ENCODE assay signal across 12 cellular contexts in genomic region chr1:44792736-44793502, GRCh38. TPM values are rescaled to one million over a fixed set of nuclear protein-coding genes. Genes with fewer than 3 reads are reported as not detected.
DNase-seq lines count a peak whose midpoint lies in the region; ATAC-seq, FAIRE-seq and TF ChIP-seq lines count a peak whose summit lies in the region.
"Had no signal": no experiment of that assay in that cellular context is flagged by ENCODE, and none has a peak within 500 bp of the region (broad histone marks: within the 10 kb centered on the region; RNA-seq: fewer than 3 reads in every experiment).

No MANE protein-coding gene starts in this region.

- peaks cover 14 to 31% of the 10 kb centered on the region in 2 experiments; a peak in 3 of 4 replicates for H3K4me1 ChIP-seq in HCT116 (ENCODE audit: control insufficient read depth in 1 of 2, insufficient read depth in 2 of 2, low read length in 2 of 2)
- peaks cover 16 to 20% of the 10 kb centered on the region in 2 experiments; a peak in 4 of 5 replicates for H3K4me1 ChIP-seq in K562 (replicated peaks in 1 of 2; ENCODE audit: control insufficient read depth in 2 of 2, insufficient read depth in 2 of 2, low read length in 2 of 2)
- peaks cover 5% of the 10 kb centered on the region for H3K4me1 ChIP-seq in osteoblast (ENCODE audit: insufficient read depth, low read length)
- no peaks in the 10 kb centered on the region for H3K4me1 ChIP-seq in stomach

- in situ Hi-C loops in K562 (cut with MboI) = loop anchor here (5.0 to 10.0 kb wide), 2 partner anchors 219 to 512 kb away; partner anchors contain the start of genes HECTD3 and UROD

- no peak overlapping the region for H2AFZ ChIP-seq in HCT116 (ENCODE audit: low read depth, low read length, poor library complexity, severe bottlenecking)
- peak overlapping the region; percentile 56 for H2AFZ ChIP-seq in K562 (ENCODE audit: low read depth, low read length)
- H2AFZ ChIP-seq in osteoblast (ENCODE audit: low read length) = no peak overlapping the region

- no peak for TF ChIP-seq RAD21 in HCT116 (IDR thresholded peaks at IDR 0.05; ENCODE audit: low read depth)
- TF ChIP-seq RAD21 in K562 (CRISPR knock-in tag; conservative IDR thresholded peaks at IDR 0.05 in 1 of 2, IDR thresholded peaks at IDR 0.05 in 1 of 2) = no peak

- DNase-seq in HCT116 (ENCODE audit: low read depth, low spot score) = no peak
- DNase-seq in K562 (ENCODE audit: extremely low read depth in 1 of 4, low spot score in 3 of 4) = no peak
- DNase-seq in osteoblast (ENCODE audit: insufficient read length, low spot score, missing footprints) = peak; percentile 46
- no peak for DNase-seq in SW480 (ENCODE audit: low spot score)
- DNase-seq in stomach = no peak
- DNase-seq in NCI-H187 treated with DMSO at 0.1 percent for 48 hours (lab: John Stamatoyannopoulos, UW) = no peak
- DNase-seq in NCI-H2081 (lab: John Stamatoyannopoulos, UW) = no peak
- DNase-seq: NCI-H187 had no signal

- POLR2A ChIA-PET in HCT116 (lab: Charles Lee) = interaction anchor here (0.7 to 2.9 kb wide), 13 partner anchors 10 to 219 kb away, joined by 3 to 51 read pairs (median 6); partner anchors contain the start of genes BTBD19, DYNLT4, HECTD3 and RNU5D-1
- POLR2A ChIA-PET in K562 (lab: Yijun Ruan, JAX) = interaction anchor here (0.6 to 12.0 kb wide), 16 partner anchors 11 to 548 kb away, joined by 3 to 253 read pairs (median 4); partner anchors contain the start of genes BTBD19, HECTD3 and RPS8

- peak overlapping the region; percentile 58 for H3K27ac ChIP-seq in 22Rv1
- H3K27ac ChIP-seq in HCT116 (ENCODE audit: low read depth, low read length) = peak overlapping the region; percentile 58
- no peak overlapping the region for H3K27ac ChIP-seq in K562 (ENCODE audit: extremely low read depth, low read depth, low read length)
- no peak overlapping the region for H3K27ac ChIP-seq in osteoblast (ENCODE audit: low read depth, low read length)
- H3K27ac ChIP-seq in stomach = no peak overlapping the region

- H3K27me3 ChIP-seq in HCT116 (ENCODE audit: insufficient read depth, low read length) = no peaks in the 10 kb centered on the region
- no peaks in the 10 kb centered on the region for H3K27me3 ChIP-seq in K562 (ENCODE audit: control insufficient read depth in 2 of 2, insufficient read depth in 2 of 2, low read length in 2 of 2)
- H3K27me3 ChIP-seq in osteoblast (ENCODE audit: insufficient read depth, low read length) = no peaks in the 10 kb centered on the region
- H3K27me3 ChIP-seq in stomach = no peaks in the 10 kb centered on the region
- H3K27me3 ChIP-seq: body of pancreas had no signal

- no peaks in the 10 kb centered on the region for H4K20me1 ChIP-seq in HCT116 (ENCODE audit: insufficient read depth)
- no peaks in the 10 kb centered on the region for H4K20me1 ChIP-seq in K562 (replicated peaks; ENCODE audit: control insufficient read depth, insufficient read depth, low read length)
- H4K20me1 ChIP-seq in osteoblast (ENCODE audit: insufficient read depth, low read length) = no peaks in the 10 kb centered on the region

- H3K9me2 ChIP-seq in HCT116 (ENCODE audit: insufficient read depth) = no peaks in the 10 kb centered on the region

- CTCF ChIA-PET in HCT116 (lab: Charles Lee) (interaction anchor here (1.0 to 2.2 kb wide), 5 partner anchors 12 to 510 kb away, joined by 4 to 16 read pairs (median 6); partner anchors contain the start of genes BTBD19, HECTD3, RNU5D-1 and UROD), K562 (lab: Yijun Ruan, JAX; ENCODE audit: low intra/inter-chr PET ratio) (interaction anchor here (0.6 kb wide), 1 partner anchor 507 kb away, joined by 3 read pairs; no protein-coding TSS in a partner anchor)

- H3K9me3 ChIP-seq in HCT116 (ENCODE audit: control insufficient read depth in 1 of 2, insufficient read depth in 1 of 2, low read depth in 1 of 2, low read length in 2 of 2) (no peaks in the 10 kb centered on the region), K562 (replicated peaks; ENCODE audit: control insufficient read depth, insufficient read depth, low read depth, low read length) (no peaks in the 10 kb centered on the region), osteoblast (ENCODE audit: low read depth, low read length) (no peaks in the 10 kb centered on the region), stomach (no peaks in the 10 kb centered on the region)
- H3K9me3 ChIP-seq: body of pancreas had no signal

- no peak for TF ChIP-seq EP300 in K562 (IDR thresholded peaks at IDR 0.05; ENCODE audit: low read length)
- no peak for TF ChIP-seq EP300 in stomach (IDR thresholded peaks at IDR 0.05)

- RAD21 ChIA-PET in HCT116 (lab: Charles Lee; ENCODE audit: low non-redundant PET in 1 of 2, low total read pairs in 2 of 2, uncharacterized antibody in 2 of 2, unreplicated experiment in 2 of 2) = interaction anchor here (0.7 to 1.3 kb wide), 4 partner anchors 12 to 219 kb away, joined by 3 to 4 read pairs (median 4); partner anchors contain the start of gene UROD (in 1 of the 2)

- H3K36me3 ChIP-seq in HCT116 (ENCODE audit: control insufficient read depth in 1 of 2, insufficient read depth in 2 of 2, low read length in 2 of 2) = no peaks in the 10 kb centered on the region
- H3K36me3 ChIP-seq in K562 (ENCODE audit: control insufficient read depth, insufficient read depth, low read length) = no peaks in the 10 kb centered on the region
- H3K36me3 ChIP-seq in osteoblast (ENCODE audit: insufficient read depth, low read length) = no peaks in the 10 kb centered on the region
- H3K36me3 ChIP-seq in stomach = no peaks in the 10 kb centered on the region

- BruUV-seq in HCT116 (replicated peaks; lab: Mats Ljungman, UMichigan) (TSS peak; percentile 92), K562 (replicated peaks; lab: Mats Ljungman, UMichigan) (no TSS peak)

- no peaks in the 10 kb centered on the region for H3K79me2 ChIP-seq in HCT116 (ENCODE audit: insufficient read depth, low read length)
- no peaks in the 10 kb centered on the region for H3K79me2 ChIP-seq in K562 (ENCODE audit: control insufficient read depth, insufficient read depth, low read length)
- H3K79me2 ChIP-seq in osteoblast (ENCODE audit: insufficient read depth, low read length) = no peaks in the 10 kb centered on the region

- no peaks in the 10 kb centered on the region for H3K9me1 ChIP-seq in K562 (ENCODE audit: control insufficient read depth, insufficient read depth, low read length)

- 62% methylated on average over 9 of the region's 9 CpGs for WGBS in K562 (ENCODE audit: insufficient coverage, low coverage, missing lambda C conversion rate)
- WGBS in stomach, 5 donors = 81 to 88% (median 85%) methylated on average over 9 of the region's 9 CpGs

- no peak for FAIRE-seq in K562 (lab: Jason Lieb, UNC)

- H3K4me3 ChIP-seq in HCT116 (replicated peaks in 1 of 2; ENCODE audit: low read depth in 1 of 2, low read length in 2 of 2) (peak overlapping the region in 1 of 2 experiments; percentile 8; a peak in 1 of 4 replicates), K562 (no peak overlapping the region), osteoblast (ENCODE audit: insufficient read depth, low read length) (no peak overlapping the region), stomach (no peak overlapping the region)
- H3K4me3 ChIP-seq: body of pancreas had no signal

- H3K9ac ChIP-seq in HCT116 (ENCODE audit: low read length) (peak overlapping the region; percentile 42), K562 (ENCODE audit: insufficient read depth in 1 of 2, low read depth in 2 of 2, low read length in 2 of 2) (peak overlapping the region in 1 of 2 experiments; percentile 7; a peak in 1 of 4 replicates)

- ATAC-seq in HCT116 (no peak), K562 (no peak)

- no peak for TF ChIP-seq POLR2A in HCT116 (IDR thresholded peaks at IDR 0.05; ENCODE audit: borderline replicate concordance, extremely low read depth, insufficient read depth, insufficient read length)
- no peak for TF ChIP-seq POLR2A in K562 (conservative IDR thresholded peaks at IDR 0.05)
- TF ChIP-seq POLR2A in stomach (IDR thresholded peaks at IDR 0.05) = no peak

- intact Hi-C loops in HCT116 (cut with micrococcal nuclease) (loop anchor here (2.0 to 5.0 kb wide), 3 partner anchors 218 to 699 kb away; partner anchors contain the start of genes HECTD3 and TESK2), K562 (cut with micrococcal nuclease) (loop anchor here (2.0 to 5.0 kb wide), 3 partner anchors 39 to 510 kb away; partner anchors contain the start of genes HECTD3 and UROD), stomach (cut with DNase I; ENCODE audit: low total_unique reads) (loop anchor here (5.0 kb wide), 1 partner anchor 44 kb away; no protein-coding TSS in a partner anchor)

- H3K4me2 ChIP-seq in HCT116 (ENCODE audit: low read length) = peak overlapping the region; percentile 69
- 0 out of 2 replicates have a peak overlapping the region, but pooled peaks have one; percentile 5 for H3K4me2 ChIP-seq in K562 (ENCODE audit: insufficient read depth, low read length)
- no peak overlapping the region for H3K4me2 ChIP-seq in osteoblast (ENCODE audit: insufficient read depth, low read length)

- TF ChIP-seq CTCF in 22Rv1 (IDR thresholded peaks at IDR 0.05) (no peak), HCT116 (IDR thresholded peaks at IDR 0.05 in 2 of 3, conservative IDR thresholded peaks at IDR 0.05 in 1 of 3; ENCODE audit: borderline replicate concordance in 1 of 3, insufficient read depth in 1 of 3, low read depth in 2 of 3, low read length in 2 of 3) (no peak), K562 (IDR thresholded peaks at IDR 0.05 in 2 of 3, conservative IDR thresholded peaks at IDR 0.05 in 1 of 3; ENCODE audit: insufficient read depth in 2 of 3, low read depth in 1 of 3, low read length in 3 of 3) (no peak), osteoblast (IDR thresholded peaks at IDR 0.05; ENCODE audit: extremely low read depth, low read depth, low read length) (no peak), stomach (IDR thresholded peaks at IDR 0.05) (no peak)

RNA-seq across cellular contexts. Expression of gene BEST4, which starts 4.9 kb away (rescaled TPM):
- total RNA-seq in HCT116 (2021; ENCODE audit: unreplicated experiment) = 0.52 TPM
- polyA plus RNA-seq in HCT116 (2012) = 0.26 and 0.35 TPM in 2 replicates
- total RNA-seq in K562 (2011; cell fraction: chromatin; rRNA removed; ENCODE audit: low replicate concordance) = 0.23 TPM in 1 of 2 replicates, not detected in the other
- not detected in 2 replicates for total RNA-seq in K562 (2011; cell fraction: nucleolus; rRNA removed)
- total RNA-seq in K562 (2011; cell fraction: nucleoplasm; rRNA removed) = 0.38 TPM in 1 of 2 replicates, not detected in the other
- not detected in 2 replicates for total RNA-seq in K562 (2014; rRNA removed)
- not detected in 2 replicates for total RNA-seq in K562 (2014; rRNA removed; fragmentation: Illumina TruSeq; extraction: Trizol)
- not detected in 2 replicates for total RNA-seq in K562 (2015; rRNA removed; fragmentation: Illumina TruSeq; extraction: Trizol)
- total RNA-seq in K562 (2021) = not detected in 2 replicates
- 0.05 and 0.07 TPM in 2 replicates for polyA plus RNA-seq in K562 (2011; rRNA removed)
- polyA plus RNA-seq in K562 (2011; cell fraction: cytosol; rRNA removed) = 0.07 and 0.13 TPM in 2 replicates
- 0.24 and 0.60 TPM in 2 replicates for polyA plus RNA-seq in K562 (2011; cell fraction: nucleus; rRNA removed)
- 0.04 and 0.06 TPM in 2 replicates for polyA plus RNA-seq in K562 (2012)
- not detected in 2 replicates for polyA plus RNA-seq in K562 (2014; fragmentation: Illumina TruSeq; extraction: Trizol)
- not detected for polyA plus RNA-seq in K562 (2014; fragmentation: Nextera tagmentation; extraction: Ambion mirVana)
- polyA plus RNA-seq in K562 (2014; rRNA removed) = 0.11 TPM in 1 of 2 replicates, not detected in the other
- not detected in 2 replicates for polyA minus RNA-seq in K562 (2011; rRNA and poly(A)+ RNA removed)
- not detected in 2 replicates for polyA minus RNA-seq in K562 (2011; cell fraction: cytosol; rRNA and poly(A)+ RNA removed)
- polyA minus RNA-seq in K562 (2011; cell fraction: nucleus; rRNA and poly(A)+ RNA removed) = not detected in 2 replicates
- total RNA-seq in osteoblast = under 0.01 TPM in 1 of 2 replicates, not detected in the other
- 10 to 100 TPM in 1 of 5 donors, under 1 TPM in 1, not detected in 3; 0.87 to 60.0 TPM for total RNA-seq in stomach
- under 1 TPM in 1 of 3 donors, not detected in 2; 0.35 TPM for polyA plus RNA-seq in stomach
- total RNA-seq: Right ventricle myocardium superior had no signal

RNA-seq across cellular contexts. Expression of gene PLK3, which starts 7.3 kb away (rescaled TPM):
- total RNA-seq in HCT116 (2021; ENCODE audit: unreplicated experiment) = 56.1 TPM
- polyA plus RNA-seq in HCT116 (2012) = 67.3 and 78.0 TPM in 2 replicates
- total RNA-seq in K562 (2011; cell fraction: chromatin; rRNA removed; ENCODE audit: low replicate concordance) = 66.7 and 212 TPM in 2 replicates
- total RNA-seq in K562 (2011; cell fraction: nucleolus; rRNA removed) = 133 and 170 TPM in 2 replicates
- total RNA-seq in K562 (2011; cell fraction: nucleoplasm; rRNA removed) = 70.2 and 84.7 TPM in 2 replicates
- 15.3 and 17.4 TPM in 2 replicates for total RNA-seq in K562 (2014; rRNA removed)
- 5.2 and 6.6 TPM in 2 replicates for total RNA-seq in K562 (2014; rRNA removed; fragmentation: Illumina TruSeq; extraction: Trizol)
- total RNA-seq in K562 (2015; rRNA removed; fragmentation: Illumina TruSeq; extraction: Trizol) = 5.8 and 7.7 TPM in 2 replicates
- total RNA-seq in K562 (2021) = 17.9 and 19.3 TPM in 2 replicates
- 11.0 and 15.5 TPM in 2 replicates for polyA plus RNA-seq in K562 (2011; rRNA removed)
- polyA plus RNA-seq in K562 (2011; cell fraction: cytosol; rRNA removed) = 14.0 and 19.5 TPM in 2 replicates
- 73.9 and 132 TPM in 2 replicates for polyA plus RNA-seq in K562 (2011; cell fraction: nucleus; rRNA removed)
- 10.1 and 18.5 TPM in 2 replicates for polyA plus RNA-seq in K562 (2012)
- 12.2 and 14.0 TPM in 2 replicates for polyA plus RNA-seq in K562 (2014; fragmentation: Illumina TruSeq; extraction: Trizol)
- 1 to 10 TPM in 1 of 2 experiments, under 1 TPM in 1; 0.52 to 1.9 TPM for polyA plus RNA-seq in K562 (2014; fragmentation: Nextera tagmentation; extraction: Ambion mirVana)
- 22.7 and 24.2 TPM in 2 replicates for polyA plus RNA-seq in K562 (2014; rRNA removed)
- 5.5 and 7.4 TPM in 2 replicates for polyA minus RNA-seq in K562 (2011; rRNA and poly(A)+ RNA removed)
- 7.5 and 8.9 TPM in 2 replicates for polyA minus RNA-seq in K562 (2011; cell fraction: cytosol; rRNA and poly(A)+ RNA removed)
- 34.8 and 42.1 TPM in 2 replicates for polyA minus RNA-seq in K562 (2011; cell fraction: nucleus; rRNA and poly(A)+ RNA removed)
- total RNA-seq in osteoblast = 33.7 and 35.1 TPM in 2 replicates
- total RNA-seq in stomach = 10 to 100 TPM in 4 of 5 donors, under 1 TPM in 1; 0.58 to 30.4 (median 24.3) TPM
- polyA plus RNA-seq in stomach = 10 to 100 TPM in 2 of 3 donors, 1 to 10 TPM in 1; 9.5 to 21.2 (median 13.5) TPM

RNA-seq across cellular contexts. Expression of gene DYNLT4, which starts 14.2 kb away (rescaled TPM):
- total RNA-seq in HCT116 (2021; ENCODE audit: unreplicated experiment) = 0.96 TPM
- 2.4 and 3.1 TPM in 2 replicates for polyA plus RNA-seq in HCT116 (2012)
- total RNA-seq in K562 (2011; cell fraction: chromatin; rRNA removed; ENCODE audit: low replicate concordance) = not detected in 2 replicates
- 0.83 and 2.2 TPM in 2 replicates for total RNA-seq in K562 (2011; cell fraction: nucleolus; rRNA removed)
- 0.59 TPM in 1 of 2 replicates, not detected in the other for total RNA-seq in K562 (2011; cell fraction: nucleoplasm; rRNA removed)
- total RNA-seq in K562 (2014; rRNA removed) = 0.73 TPM in 1 of 2 replicates, not detected in the other
- total RNA-seq in K562 (2014; rRNA removed; fragmentation: Illumina TruSeq; extraction: Trizol) = not detected in 2 replicates
- not detected in 2 replicates for total RNA-seq in K562 (2015; rRNA removed; fragmentation: Illumina TruSeq; extraction: Trizol)
- total RNA-seq in K562 (2021) = 0.29 TPM in 1 of 2 replicates, not detected in the other
- polyA plus RNA-seq in K562 (2011; rRNA removed) = 0.11 TPM in 1 of 2 replicates, not detected in the other
- polyA plus RNA-seq in K562 (2011; cell fraction: cytosol; rRNA removed) = 0.13 TPM in 1 of 2 replicates, not detected in the other
- polyA plus RNA-seq in K562 (2011; cell fraction: nucleus; rRNA removed) = 0.38 and 0.57 TPM in 2 replicates
- polyA plus RNA-seq in K562 (2012) = 0.10 and 0.18 TPM in 2 replicates
- not detected in 2 replicates for polyA plus RNA-seq in K562 (2014; fragmentation: Illumina TruSeq; extraction: Trizol)
- not detected for polyA plus RNA-seq in K562 (2014; fragmentation: Nextera tagmentation; extraction: Ambion mirVana)
- not detected in 2 replicates for polyA plus RNA-seq in K562 (2014; rRNA removed)
- polyA minus RNA-seq in K562 (2011; rRNA and poly(A)+ RNA removed) = not detected in 2 replicates
- not detected in 2 replicates for polyA minus RNA-seq in K562 (2011; cell fraction: cytosol; rRNA and poly(A)+ RNA removed)
- polyA minus RNA-seq in K562 (2011; cell fraction: nucleus; rRNA and poly(A)+ RNA removed) = 0.44 and 0.54 TPM in 2 replicates
- 0.29 and 0.36 TPM in 2 replicates for total RNA-seq in osteoblast
- total RNA-seq in stomach = 10 to 100 TPM in 1 of 5 donors, not detected in 4; 25.5 TPM
- polyA plus RNA-seq in stomach = 1 to 10 TPM in 1 of 3 donors, under 1 TPM in 2; 0.38 to 4.4 (median 0.50) TPM
- total RNA-seq: myocyte had no signal

RNA-seq across cellular contexts. Expression of gene BTBD19, which starts 15.4 kb away (rescaled TPM):
- total RNA-seq in HCT116 (2021; ENCODE audit: unreplicated experiment) (11.6 TPM), K562 (2014; rRNA removed) (0.73 and 1.5 TPM in 2 replicates), K562 (2014; rRNA removed; fragmentation: Illumina TruSeq; extraction: Trizol) (0.32 and 0.76 TPM in 2 replicates), K562 (2015; rRNA removed; fragmentation: Illumina TruSeq; extraction: Trizol) (0.41 and 0.72 TPM in 2 replicates), K562 (2021) (1.7 and 2.0 TPM in 2 replicates), osteoblast (21.4 and 23.6 TPM in 2 replicates), stomach (1 to 10 TPM in 2 of 5 donors, under 1 TPM in 1, not detected in 2; 0.89 to 4.1 (median 2.9) TPM)
- 5.2 and 6.1 TPM in 2 replicates for polyA plus RNA-seq in HCT116 (2012)
- 7.6 and 19.8 TPM in 2 replicates for total RNA-seq in K562 (2011; cell fraction: chromatin; rRNA removed; ENCODE audit: low replicate concordance)
- total RNA-seq in K562 (2011; cell fraction: nucleolus; rRNA removed) = 8.9 and 14.7 TPM in 2 replicates
- total RNA-seq in K562 (2011; cell fraction: nucleoplasm; rRNA removed) = 8.6 and 18.8 TPM in 2 replicates
- polyA plus RNA-seq in K562 (2011; rRNA removed) (1.4 and 1.5 TPM in 2 replicates), K562 (2014; fragmentation: Illumina TruSeq; extraction: Trizol) (0.95 and 1.4 TPM in 2 replicates), K562 (2014; fragmentation: Nextera tagmentation; extraction: Ambion mirVana) (under 1 TPM; 0.22 to 0.38 TPM), K562 (2014; rRNA removed) (1.8 and 1.9 TPM in 2 replicates), stomach (1 to 10 TPM; 1.4 to 2.9 (median 2.8) TPM)
- polyA plus RNA-seq in K562 (2011; cell fraction: cytosol; rRNA removed) = 0.86 and 1.3 TPM in 2 replicates
- polyA plus RNA-seq in K562 (2011; cell fraction: nucleus; rRNA removed) = 5.9 and 14.9 TPM in 2 replicates
- polyA plus RNA-seq in K562 (2012) = 1.6 and 2.0 TPM in 2 replicates
- polyA minus RNA-seq in K562 (2011; rRNA and poly(A)+ RNA removed) = 0.75 and 1.1 TPM in 2 replicates
- 1.8 TPM in 1 of 2 replicates, not detected in the other for polyA minus RNA-seq in K562 (2011; cell fraction: cytosol; rRNA and poly(A)+ RNA removed)
- polyA minus RNA-seq in K562 (2011; cell fraction: nucleus; rRNA and poly(A)+ RNA removed) = 4.9 and 5.0 TPM in 2 replicates

RNA-seq across cellular contexts. Expression of gene RPS8, which starts 17.6 kb away (rescaled TPM):
- total RNA-seq in HCT116 (2021; ENCODE audit: unreplicated experiment) (2,296 TPM), K562 (2014; rRNA removed) (3,851 and 4,431 TPM in 2 replicates), K562 (2014; rRNA removed; fragmentation: Illumina TruSeq; extraction: Trizol) (2,850 and 3,258 TPM in 2 replicates), K562 (2015; rRNA removed; fragmentation: Illumina TruSeq; extraction: Trizol) (3,074 and 3,307 TPM in 2 replicates), K562 (2021) (3,109 and 3,518 TPM in 2 replicates), osteoblast (1,174 and 1,221 TPM in 2 replicates), stomach (1,000 to 10,000 TPM in 4 of 5 donors, 100 to 1,000 TPM in 1; 322 to 2,657 (median 1,647) TPM)
- polyA plus RNA-seq in HCT116 (2012) = 2,510 and 2,655 TPM in 2 replicates
- 542 and 786 TPM in 2 replicates for total RNA-seq in K562 (2011; cell fraction: chromatin; rRNA removed; ENCODE audit: low replicate concordance)
- total RNA-seq in K562 (2011; cell fraction: nucleolus; rRNA removed) = 948 and 967 TPM in 2 replicates
- 930 and 1,480 TPM in 2 replicates for total RNA-seq in K562 (2011; cell fraction: nucleoplasm; rRNA removed)
- polyA plus RNA-seq in K562 (2011; rRNA removed) (2,871 and 3,497 TPM in 2 replicates), K562 (2014; fragmentation: Illumina TruSeq; extraction: Trizol) (2,545 and 2,717 TPM in 2 replicates), K562 (2014; fragmentation: Nextera tagmentation; extraction: Ambion mirVana) (1,000 to 10,000 TPM; 2,431 to 2,562 TPM), K562 (2014; rRNA removed) (3,694 and 4,168 TPM in 2 replicates), stomach (1,000 to 10,000 TPM; 2,591 to 3,429 (median 3,008) TPM)
- polyA plus RNA-seq in K562 (2011; cell fraction: cytosol; rRNA removed) = 2,484 and 3,204 TPM in 2 replicates
- polyA plus RNA-seq in K562 (2011; cell fraction: nucleus; rRNA removed) = 1,065 and 1,968 TPM in 2 replicates
- 3,267 and 3,835 TPM in 2 replicates for polyA plus RNA-seq in K562 (2012)
- 1,274 and 1,304 TPM in 2 replicates for polyA minus RNA-seq in K562 (2011; rRNA and poly(A)+ RNA removed)
- polyA minus RNA-seq in K562 (2011; cell fraction: cytosol; rRNA and poly(A)+ RNA removed) = 927 and 1,052 TPM in 2 replicates
- 256 and 454 TPM in 2 replicates for polyA minus RNA-seq in K562 (2011; cell fraction: nucleus; rRNA and poly(A)+ RNA removed)

Comparison
In these comparisons a context has a peak if more than half of its experiments do, and no peak if none do; other contexts are left out.
1. H3K27ac ChIP-seq: peak in 22Rv1 (single experiment) and HCT116 (single experiment); none in K562 (single experiment), osteoblast (single experiment) and stomach (0 of 5).